19 cellular contexts compared by ENCODE assay signal in genomic region chr11:21622995-21623394, GRCh38.
"Had no signal": no experiment of that assay in that cellular context is flagged by ENCODE, and none has a peak within 500 bp of the region (broad histone marks: within the 10 kb centered on the region; RNA-seq: fewer than 3 reads in every experiment).

No MANE protein-coding gene starts in this region.

- FAIRE-seq: endothelial cell of umbilical vein had no signal

- ATAC-seq: activated CD8-positive, alpha-beta T cell treated with anti-CD3 and anti-CD28 coated beads for 36 hours; lower lobe of right lung; WTC11 had no signal

- DNase-seq: activated CD4-positive, alpha-beta T cell treated with anti-CD3 and anti-CD28 coated beads for 4 hours; activated CD8-positive, alpha-beta memory T cell treated with anti-CD3 and anti-CD28 coated beads, Interleukin-2, amount 50 U/mL, for 4 hours; activated CD8-positive, alpha-beta T cell treated with anti-CD3 and anti-CD28 coated beads for 36 hours; activated effector memory CD4-positive, alpha-beta T cell treated with anti-CD3 and anti-CD28 coated beads, Interleukin-2, amount 50 U/mL, for 16 hours; activated T-cell treated with anti-CD3 and anti-CD28 coated beads, Interleukin-2, amount 50 U/mL, for 48 hours; amniotic stem cell; brain microvascular endothelial cell; effector CD8-positive, alpha-beta T cell; esophagus squamous epithelium; glutamatergic neuron; lower lobe of right lung; stimulated activated CD4-positive, alpha-beta T cell treated with anti-CD3 and anti-CD28 coated beads, Interleukin-4, amount 100 ng/mL, for 4 hours; stimulated activated CD8-positive, alpha-beta memory T cell treated with anti-CD3 and anti-CD28 coated beads, Interleukin-4, amount 100 ng/mL, for 48 hours; stimulated activated naive CD4-positive, alpha-beta T cell treated with Interleukin-2 at 50 U/mL for 16 hours; trophoblast cell had no signal

- H3K27me3 Mint-ChIP-seq: activated CD8-positive, alpha-beta T cell treated with anti-CD3 and anti-CD28 coated beads for 36 hours; activated naive CD8-positive, alpha-beta T cell had no signal

- H3K36me3 Mint-ChIP-seq: activated naive CD8-positive, alpha-beta T cell; WTC11 had no signal

- H3K9me3 Mint-ChIP-seq: activated CD8-positive, alpha-beta T cell treated with anti-CD3 and anti-CD28 coated beads for 36 hours; nephron had no signal

- H3K4me3 Mint-ChIP-seq: activated CD8-positive, alpha-beta T cell treated with anti-CD3 and anti-CD28 coated beads for 36 hours; activated naive CD8-positive, alpha-beta T cell; nephron; WTC11 had no signal

- H3K4me1 Mint-ChIP-seq: nephron had no signal

- H3K27ac Mint-ChIP-seq: activated CD8-positive, alpha-beta T cell treated with anti-CD3 and anti-CD28 coated beads for 36 hours; activated naive CD8-positive, alpha-beta T cell; nephron; WTC11 had no signal
